In genomic region chr7:5036446-5036845, GRCh38 we compare ENCODE assay signal across 24 cellular contexts. TPM values are rescaled to one million over a fixed set of nuclear protein-coding genes. Genes with fewer than 3 reads are reported as not detected.
DNase-seq lines count a peak whose midpoint lies in the region; ATAC-seq, FAIRE-seq and TF ChIP-seq lines count a peak whose summit lies in the region.
"Had no signal": no experiment of that assay in that cellular context is flagged by ENCODE, and none has a peak within 500 bp of the region (broad histone marks: within the 10 kb centered on the region; RNA-seq: fewer than 3 reads in every experiment).

No MANE protein-coding gene starts in this region.

- POLR2A ChIA-PET in MCF 10A (lab: Yijun Ruan, JAX), result no interaction called here
- POLR2A ChIA-PET in K562 (lab: Yijun Ruan, JAX), result interaction anchor here (1.1 kb wide), 1 partner anchor 9 kb away, joined by 4 read pairs; the partner anchor contains the start of gene RBAK

- H3K27ac ChIP-seq in breast epithelium (no peak overlapping the region), K562 (ENCODE audit: extremely low read depth, low read depth, low read length) (no peak overlapping the region), pancreas (no peak overlapping the region)
- H3K27ac ChIP-seq: A549; BLaER1 treated with 17β-estradiol and CSF1 and Interleukin-3, amounts not matched to agents 10 nM and 100 nM had no signal

- FAIRE-seq in K562 (lab: Jason Lieb, UNC) (no peak), pancreas (lab: Jason Lieb, UNC) (no peak)
- FAIRE-seq: A549, GM12891, GM18507 had no signal

- CTCF ChIA-PET in MCF 10A (lab: Yijun Ruan, JAX), result interaction anchor here (0.6 to 0.7 kb wide), 2 partner anchors 25 to 405 kb away, joined by 3 read pairs; no protein-coding TSS in a partner anchor
- CTCF ChIA-PET in K562 (lab: Yijun Ruan, JAX; ENCODE audit: low intra/inter-chr PET ratio), result no interaction called here

- H3K9me3 Mint-ChIP-seq in MCF 10A (ENCODE audit: unreplicated experiment), result no peaks in the 10 kb centered on the region
- no peaks in the 10 kb centered on the region for H3K9me3 Mint-ChIP-seq in stimulated activated effector memory CD8-positive, alpha-beta T cell treated with anti-CD3 and anti-CD28 coated beads, Interleukin-12 subunit alpha, Interleukin-12 subunit beta, amount 100 ng/mL, for 72 hours
- H3K9me3 Mint-ChIP-seq: CD4-positive, alpha-beta memory T cell; H9 had no signal

- BruUV-seq in MCF 10A (replicated peaks; lab: Mats Ljungman, UMichigan) (no TSS peak), K562 (replicated peaks; lab: Mats Ljungman, UMichigan) (no TSS peak)

- no peak for TF ChIP-seq EP300 in K562 (IDR thresholded peaks at IDR 0.05; ENCODE audit: low read length)

- no peak for TF ChIP-seq CTCF in MCF 10A (IDR thresholded peaks at IDR 0.05; ENCODE audit: unreplicated experiment)
- no peak for TF ChIP-seq CTCF in breast epithelium (IDR thresholded peaks at IDR 0.05)
- no peak for TF ChIP-seq CTCF in K562 (IDR thresholded peaks at IDR 0.05 in 2 of 3, conservative IDR thresholded peaks at IDR 0.05 in 1 of 3; ENCODE audit: insufficient read depth in 2 of 3, low read depth in 1 of 3, low read length in 3 of 3)
- TF ChIP-seq CTCF in pancreas (IDR thresholded peaks at IDR 0.05), result no peak

- 28% methylated on average over 8 of the region's 9 CpGs for WGBS in K562 (ENCODE audit: insufficient coverage, low coverage, missing lambda C conversion rate)
- WGBS in pancreas, 2 donors, result 86 to 92% methylated on average over 9 of the region's 9 CpGs

- no peak overlapping the region for H3K4me2 ChIP-seq in K562 (ENCODE audit: insufficient read depth, low read length)
- H3K4me2 ChIP-seq: A549; BLaER1 treated with 17β-estradiol and CSF1 and Interleukin-3, amounts not matched to agents 10 nM and 100 nM; GM23338 had no signal

- TF ChIP-seq POLR2A in breast epithelium (IDR thresholded peaks at IDR 0.05) (no peak), K562 (conservative IDR thresholded peaks at IDR 0.05) (no peak)

- H3K27ac Mint-ChIP-seq in MCF 10A (ENCODE audit: low read depth, unreplicated experiment), result peak overlapping the region; percentile 3
- H3K27ac Mint-ChIP-seq in stimulated activated effector memory CD8-positive, alpha-beta T cell treated with anti-CD3 and anti-CD28 coated beads, Interleukin-12 subunit alpha, Interleukin-12 subunit beta, amount 100 ng/mL, for 72 hours, result peak overlapping the region; percentile 72
- H3K27ac Mint-ChIP-seq: CD14-positive monocyte, GM23338, H9 had no signal

- ATAC-seq in K562, result no peak
- ATAC-seq in stimulated activated effector memory CD8-positive, alpha-beta T cell treated with anti-CD3 and anti-CD28 coated beads, Interleukin-12 subunit alpha, Interleukin-12 subunit beta, amount 100 ng/mL, for 72 hours, result no peak
- ATAC-seq in pancreas, result no peak
- ATAC-seq: A549, GM23338, HCT116 had no signal

- DNase-seq in MCF 10A (ENCODE audit: unreplicated experiment), result no peak
- no peak for DNase-seq in breast epithelium (ENCODE audit: low spot score in 2 of 2)
- no peak for DNase-seq in K562 (ENCODE audit: extremely low read depth in 1 of 4, low spot score in 3 of 4)
- DNase-seq in stimulated activated effector memory CD8-positive, alpha-beta T cell treated with anti-CD3 and anti-CD28 coated beads, Interleukin-12 subunit alpha, Interleukin-12 subunit beta, amount 100 ng/mL, for 72 hours (ENCODE audit: low spot score in 2 of 2), result no peak
- no peak for DNase-seq in pancreas
- DNase-seq in NCI-H226, result no peak
- DNase-seq: 8988T; ACHN; AML-193; BE2C; Calu3; CD4-positive, alpha-beta memory T cell; COR-L47; DMS53; DMS79 treated with DMSO at 0.1 percent for 48 hours; GF-D8; H9 had no signal

- no peak overlapping the region for H2AFZ ChIP-seq in K562 (ENCODE audit: low read depth, low read length)
- H2AFZ ChIP-seq: GM23338 had no signal

- in situ Hi-C loops in K562 (cut with MboI), result no loop called here

- H3K79me2 ChIP-seq in K562 (ENCODE audit: control insufficient read depth, insufficient read depth, low read length), result no peaks in the 10 kb centered on the region

- no peaks in the 10 kb centered on the region for H3K27me3 ChIP-seq in breast epithelium
- no peaks in the 10 kb centered on the region for H3K27me3 ChIP-seq in K562 (ENCODE audit: control insufficient read depth in 2 of 2, insufficient read depth in 2 of 2, low read length in 2 of 2)
- no peaks in the 10 kb centered on the region for H3K27me3 ChIP-seq in pancreas
- H3K27me3 ChIP-seq: BE2C; BLaER1 treated with 17β-estradiol and CSF1 and Interleukin-3, amounts not matched to agents 10 nM and 100 nM had no signal

- H3K9me3 ChIP-seq in breast epithelium, result no peaks in the 10 kb centered on the region
- H3K9me3 ChIP-seq in K562 (replicated peaks; ENCODE audit: control insufficient read depth, insufficient read depth, low read depth, low read length), result no peaks in the 10 kb centered on the region
- H3K9me3 ChIP-seq in pancreas, result no peaks in the 10 kb centered on the region
- H3K9me3 ChIP-seq: A549; BE2C; BLaER1 treated with 17β-estradiol and CSF1 and Interleukin-3, amounts not matched to agents 10 nM and 100 nM had no signal

- intact Hi-C loops in MCF 10A (cut with micrococcal nuclease), result no loop called here
- intact Hi-C loops in breast epithelium (cut with DNase I; ENCODE audit: low total_unique reads), result no loop called here
- intact Hi-C loops in K562 (cut with micrococcal nuclease), result no loop called here
- intact Hi-C loops in pancreas (cut with DNase I), result no loop called here

- no peaks in the 10 kb centered on the region for H3K27me3 Mint-ChIP-seq in MCF 10A (ENCODE audit: insufficient read depth, unreplicated experiment)
- H3K27me3 Mint-ChIP-seq: CD4-positive, alpha-beta memory T cell had no signal

- H3K9ac ChIP-seq in K562 (ENCODE audit: insufficient read depth in 1 of 2, low read depth in 2 of 2, low read length in 2 of 2), result no peak overlapping the region
- H3K9ac ChIP-seq: BLaER1 treated with 17β-estradiol and CSF1 and Interleukin-3, amounts not matched to agents 10 nM and 100 nM had no signal

- H3K36me3 Mint-ChIP-seq in MCF 10A (ENCODE audit: insufficient read depth, unreplicated experiment), result peaks cover 15% of the 10 kb centered on the region
- no peaks in the 10 kb centered on the region for H3K36me3 Mint-ChIP-seq in stimulated activated effector memory CD8-positive, alpha-beta T cell treated with anti-CD3 and anti-CD28 coated beads, Interleukin-12 subunit alpha, Interleukin-12 subunit beta, amount 100 ng/mL, for 72 hours
- H3K36me3 Mint-ChIP-seq: CD14-positive monocyte had no signal

- H3K4me1 Mint-ChIP-seq in MCF 10A (ENCODE audit: insufficient read depth, unreplicated experiment), result no peaks in the 10 kb centered on the region
- peaks cover 13% of the 10 kb centered on the region for H3K4me1 Mint-ChIP-seq in stimulated activated effector memory CD8-positive, alpha-beta T cell treated with anti-CD3 and anti-CD28 coated beads, Interleukin-12 subunit alpha, Interleukin-12 subunit beta, amount 100 ng/mL, for 72 hours
- H3K4me1 Mint-ChIP-seq: CD14-positive monocyte, GM23338, H9 had no signal

- H3K4me3 Mint-ChIP-seq in MCF 10A (ENCODE audit: unreplicated experiment), result no peak overlapping the region
- no peak overlapping the region for H3K4me3 Mint-ChIP-seq in stimulated activated effector memory CD8-positive, alpha-beta T cell treated with anti-CD3 and anti-CD28 coated beads, Interleukin-12 subunit alpha, Interleukin-12 subunit beta, amount 100 ng/mL, for 72 hours
- H3K4me3 Mint-ChIP-seq: CD14-positive monocyte; CD4-positive, alpha-beta memory T cell; GM23338; H9 had no signal

- H3K4me1 ChIP-seq in breast epithelium, result no peaks in the 10 kb centered on the region
- no peaks in the 10 kb centered on the region for H3K4me1 ChIP-seq in K562 (replicated peaks in 1 of 2; ENCODE audit: control insufficient read depth in 2 of 2, insufficient read depth in 2 of 2, low read length in 2 of 2)
- H3K4me1 ChIP-seq in pancreas, result no peaks in the 10 kb centered on the region
- H3K4me1 ChIP-seq: A549; BE2C; BLaER1 treated with 17β-estradiol and CSF1 and Interleukin-3, amounts not matched to agents 10 nM and 100 nM had no signal

- H3K36me3 ChIP-seq in breast epithelium (no peaks in the 10 kb centered on the region), K562 (ENCODE audit: control insufficient read depth, insufficient read depth, low read length) (no peaks in the 10 kb centered on the region), pancreas (no peaks in the 10 kb centered on the region)
- H3K36me3 ChIP-seq: BE2C; BLaER1 treated with 17β-estradiol and CSF1 and Interleukin-3, amounts not matched to agents 10 nM and 100 nM had no signal

- no peak for TF ChIP-seq RAD21 in K562 (CRISPR knock-in tag; conservative IDR thresholded peaks at IDR 0.05 in 1 of 2, IDR thresholded peaks at IDR 0.05 in 1 of 2)

- H4K20me1 ChIP-seq in K562 (replicated peaks; ENCODE audit: control insufficient read depth, insufficient read depth, low read length), result no peaks in the 10 kb centered on the region
- H4K20me1 ChIP-seq: BLaER1 treated with 17β-estradiol and CSF1 and Interleukin-3, amounts not matched to agents 10 nM and 100 nM had no signal

- H3K4me3 ChIP-seq in breast epithelium (no peak overlapping the region), K562 (no peak overlapping the region), pancreas (no peak overlapping the region)
- H3K4me3 ChIP-seq: A549; BLaER1 treated with 17β-estradiol and CSF1 and Interleukin-3, amounts not matched to agents 10 nM and 100 nM; GM23338 had no signal

- no peaks in the 10 kb centered on the region for H3K9me1 ChIP-seq in K562 (ENCODE audit: control insufficient read depth, insufficient read depth, low read length)

RNA-seq across cellular contexts. Expression of gene RBAK, which starts 9.2 kb away (rescaled TPM):
- total RNA-seq in MCF 10A (2022) (14.4 and 14.6 TPM in 2 replicates), breast epithelium (10 to 100 TPM; 10.2 to 17.0 (median 12.8) TPM), K562 (2014; rRNA removed) (6.3 and 7.1 TPM in 2 replicates), K562 (2014; rRNA removed; fragmentation: Illumina TruSeq; extraction: Trizol) (12.7 and 15.9 TPM in 2 replicates), K562 (2015; rRNA removed; fragmentation: Illumina TruSeq; extraction: Trizol) (11.7 and 13.2 TPM in 2 replicates), K562 (2021) (9.8 and 11.2 TPM in 2 replicates), pancreas (1 to 10 TPM; 5.1 to 7.9 (median 5.7) TPM)
- 14.1 and 39.5 TPM in 2 replicates for total RNA-seq in K562 (2011; cell fraction: chromatin; rRNA removed; ENCODE audit: low replicate concordance)
- 6.7 and 12.1 TPM in 2 replicates for total RNA-seq in K562 (2011; cell fraction: nucleolus; rRNA removed)
- total RNA-seq in K562 (2011; cell fraction: nucleoplasm; rRNA removed), result 15.7 and 16.5 TPM in 2 replicates
- polyA plus RNA-seq in K562 (2011; rRNA removed) (10.1 and 10.4 TPM in 2 replicates), K562 (2014; fragmentation: Illumina TruSeq; extraction: Trizol) (8.9 and 10.2 TPM in 2 replicates), K562 (2014; fragmentation: Nextera tagmentation; extraction: Ambion mirVana) (1 to 10 TPM; 2.7 to 3.3 TPM), K562 (2014; rRNA removed) (5.6 and 7.4 TPM in 2 replicates), pancreas (1 to 10 TPM; 3.3 to 5.1 TPM)
- polyA plus RNA-seq in K562 (2011; cell fraction: cytosol; rRNA removed), result 1.2 and 2.8 TPM in 2 replicates
- polyA plus RNA-seq in K562 (2011; cell fraction: nucleus; rRNA removed), result 12.3 and 16.5 TPM in 2 replicates
- polyA plus RNA-seq in K562 (2012), result 6.3 and 7.0 TPM in 2 replicates
- polyA minus RNA-seq in K562 (2011; rRNA and poly(A)+ RNA removed), result 22.4 and 32.1 TPM in 2 replicates
- 7.4 and 8.3 TPM in 2 replicates for polyA minus RNA-seq in K562 (2011; cell fraction: cytosol; rRNA and poly(A)+ RNA removed)
- polyA minus RNA-seq in K562 (2011; cell fraction: nucleus; rRNA and poly(A)+ RNA removed), result 11.3 and 21.8 TPM in 2 replicates
